1 cellular context compared by ENCODE assay signal in genomic region chr10:119538632-119539358, GRCh38.
A peak's percentile ranks its signal among the peaks of the same experiment; 100 is the strongest.
TF ChIP-seq lines count a peak whose summit lies in the region.

No MANE protein-coding gene starts in this region.

TF ChIP-seq in K562, 482 proteins besides CTCF, POLR2A, EP300 and RAD21 (continued from another document):
- TF ChIP-seq ZMIZ1 (IDR thresholded peaks at IDR 0.05; ENCODE audit: low read depth in 2 of 2, low read length in 2 of 2) = 0 out of 4 replicates have a peak, but pooled peaks of 1 of the 2 experiments have one; percentile 28
- peak; percentile 62; the same call in 1 of the 2 replicates for TF ChIP-seq TEAD4 (IDR thresholded peaks at IDR 0.05; ENCODE audit: low read length)
- no peak for TF ChIP-seq TEAD4 (CRISPR knock-in tag; IDR thresholded peaks at IDR 0.05; ENCODE audit: borderline replicate concordance)
- peak; percentile 79 for TF ChIP-seq CBFA2T2 (conservative IDR thresholded peaks at IDR 0.05)
- TF ChIP-seq MAZ (CRISPR knock-in tag; conservative IDR thresholded peaks at IDR 0.05 in 1 of 2, IDR thresholded peaks at IDR 0.05 in 1 of 2) = peak in 1 of 2 experiments; percentile 48; a peak in 2 of 4 replicates
- TF ChIP-seq MYNN (IDR thresholded peaks at IDR 0.05) = peak; percentile 49; the same call in 1 of the 2 replicates
- TF ChIP-seq MYNN (CRISPR knock-in tag; IDR thresholded peaks at IDR 0.05) = no peak
- TF ChIP-seq NCOR1 (IDR thresholded peaks at IDR 0.05) = peak; percentile 75
- TF ChIP-seq CTBP1 (IDR thresholded peaks at IDR 0.05; ENCODE audit: borderline replicate concordance) = peak; percentile 18; the same call in 1 of the 2 replicates
- TF ChIP-seq DPF2 (IDR thresholded peaks at IDR 0.05) = peak; percentile 55; the same call in 1 of the 2 replicates
- TF ChIP-seq ZNF232 (CRISPR knock-in tag; IDR thresholded peaks at IDR 0.05) = no peak
- no peak for TF ChIP-seq FOXA3 (CRISPR knock-in tag; conservative IDR thresholded peaks at IDR 0.05 in 1 of 2, IDR thresholded peaks at IDR 0.05 in 1 of 2)
- peak in 2 of 3 experiments; percentile 10 to 25 for TF ChIP-seq YY1 (IDR thresholded peaks at IDR 0.05; ENCODE audit: borderline replicate concordance in 1 of 3, control insufficient read depth in 1 of 3, extremely low read depth in 1 of 3, insufficient read depth in 3 of 3, insufficient read length in 1 of 3, insufficient replicate concordance in 2 of 3, low read depth in 1 of 3, low read length in 2 of 3)
- no peak for TF ChIP-seq RFX5 (IDR thresholded peaks at IDR 0.05; ENCODE audit: low read depth, low read length)
- TF ChIP-seq ARID1B (IDR thresholded peaks at IDR 0.05) = peak; percentile 79
